ENCODE assay signal across 24 cellular contexts in the genomic region with DNA sequence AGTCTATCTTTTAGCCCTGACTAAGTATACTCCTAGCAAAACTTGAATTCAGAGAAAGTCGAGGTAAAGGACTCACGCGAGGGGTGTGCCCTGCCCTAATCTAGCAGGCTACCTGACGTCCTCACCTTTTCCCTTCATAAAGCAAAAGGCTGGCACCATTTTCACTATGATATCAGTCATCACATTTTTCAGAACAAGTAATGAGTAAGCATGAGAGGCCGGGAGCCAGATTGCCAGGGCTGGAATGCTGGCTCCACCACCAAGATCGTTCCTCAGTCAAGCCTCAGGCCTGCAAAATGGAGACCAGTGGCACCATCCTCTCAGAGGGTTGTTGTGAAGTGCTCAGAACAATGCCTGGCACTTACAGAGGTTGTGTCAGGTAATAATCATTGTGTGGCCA. TPM values are rescaled to one million over a fixed set of nuclear protein-coding genes. Genes with fewer than 3 reads are reported as not detected.
DNase-seq lines count a peak whose midpoint lies in the region; ATAC-seq and TF ChIP-seq lines count a peak whose summit lies in the region.
"Had no signal": no experiment of that assay in that cellular context is flagged by ENCODE, and none has a peak within 500 bp of the region (broad histone marks: within the 10 kb centered on the region; RNA-seq: fewer than 3 reads in every experiment).

No MANE protein-coding gene starts in this region.

- DNase-seq in SK-N-SH (no peak), astrocyte of the hippocampus (ENCODE audit: low read depth, low spot score) (peak; percentile 74), heart right ventricle (no peak), NOMO-1 treated with dmso at 0.1 percent for 144 hours (lab: John Stamatoyannopoulos, UW; ENCODE audit: unreplicated experiment) (no peak), NCI-H526 treated with DMSO at 0.1 percent for 48 hours (lab: John Stamatoyannopoulos, UW) (no peak), sigmoid colon (no peak), NOMO-1 treated with DMSO at 0.1 percent for 48 hours (lab: John Stamatoyannopoulos, UW; ENCODE audit: unreplicated experiment) (no peak)
- DNase-seq: 8988T; activated gamma-delta T cell; adrenal gland; central memory CD4-positive, alpha-beta T cell; dorsolateral prefrontal cortex; erythroblast; Karpas-422; NCI-H1105; NCI-H524; SHP77 treated with DMSO at 0.1 percent for 48 hours; stimulated activated CD4-positive, alpha-beta T cell treated with anti-CD3 and anti-CD28 coated beads, Interleukin-4, amount 100 ng/mL, for 1 hour; trophoblast cell had no signal

- H3K4me1 ChIP-seq in SK-N-SH (ENCODE audit: control insufficient read depth in 1 of 2, insufficient read depth in 2 of 2, low read depth in 1 of 2, low read length in 1 of 2) (peaks cover 0 to 6% of the 10 kb centered on the region in 2 experiments; a peak in 2 of 4 replicates), heart right ventricle (peaks cover 0 to 38% (median 8%) of the 10 kb centered on the region in 9 donors), sigmoid colon (peaks cover 0 to 13% (median 7%) of the 10 kb centered on the region in 4 donors)
- H3K4me1 ChIP-seq: adrenal gland, neural progenitor cell had no signal

- ATAC-seq in SK-N-SH treated with all-trans-retinoic acid at 6 μM for 48 hours: no peak
- ATAC-seq in heart right ventricle: peak in 5 of 8 donors; percentile 37 to 66 (median 59)
- ATAC-seq: HCT116 had no signal

- TF ChIP-seq RAD21 in SK-N-SH (IDR thresholded peaks at IDR 0.05; ENCODE audit: low read length): no peak

- TF ChIP-seq CTCF in SK-N-SH (IDR thresholded peaks at IDR 0.05) (no peak), heart right ventricle (IDR thresholded peaks at IDR 0.05) (no peak), sigmoid colon (IDR thresholded peaks at IDR 0.05) (no peak)

- TF ChIP-seq POLR2A in sigmoid colon (IDR thresholded peaks at IDR 0.05): no peak

- H3K27ac ChIP-seq in SK-N-SH (ENCODE audit: low read depth in 2 of 2, low read length in 1 of 2) (no peak overlapping the region), heart right ventricle (peak overlapping the region in 4 of 10 donors; percentile 8 to 47 (median 28)), sigmoid colon (no peak overlapping the region)
- H3K27ac ChIP-seq: adrenal gland, BLaER1, dorsolateral prefrontal cortex, neural progenitor cell had no signal

- CTCF ChIA-PET in SK-N-SH (lab: Yijun Ruan, JAX): no interaction called here

- no peaks in the 10 kb centered on the region for H3K9me2 ChIP-seq in SK-N-SH

- H3K9me3 ChIP-seq in SK-N-SH (no peaks in the 10 kb centered on the region), heart right ventricle (no peaks in the 10 kb centered on the region), sigmoid colon (no peaks in the 10 kb centered on the region)
- H3K9me3 ChIP-seq: adrenal gland, BLaER1 had no signal

- intact Hi-C loops in heart right ventricle (cut with DNase I) (loop anchor here in 2 of 10 donors (2.0 to 5.0 kb wide), 2 partner anchors 90 to 185 kb away; no protein-coding TSS in a partner anchor), sigmoid colon (cut with DNase I) (no loop called here)

- 77% methylated on average over 6 of the region's 6 CpGs for WGBS in SK-N-SH (ENCODE audit: low lambda C conversion rate)
- WGBS in heart right ventricle, 2 donors: 55 to 65% methylated on average over 6 of the region's 6 CpGs
- 89 to 90% methylated on average over 6 of the region's 6 CpGs for WGBS in sigmoid colon, 2 donors

- TF ChIP-seq EP300 in SK-N-SH (IDR thresholded peaks at IDR 0.05; ENCODE audit: borderline replicate concordance in 1 of 2, low read depth in 1 of 2, low read length in 1 of 2): no peak
- no peak for TF ChIP-seq EP300 in sigmoid colon (IDR thresholded peaks at IDR 0.05)

- H3K36me3 ChIP-seq in SK-N-SH (replicated peaks in 1 of 2; ENCODE audit: control insufficient read depth in 1 of 2, insufficient read depth in 2 of 2, low read length in 1 of 2): no peaks in the 10 kb centered on the region
- no peaks in the 10 kb centered on the region for H3K36me3 ChIP-seq in heart right ventricle
- no peaks in the 10 kb centered on the region for H3K36me3 ChIP-seq in sigmoid colon
- H3K36me3 ChIP-seq: adrenal gland, BLaER1, neural progenitor cell had no signal

- H3F3A ChIP-seq in SK-N-SH (replicated peaks; ENCODE audit: insufficient read depth): no peaks in the 10 kb centered on the region

- H3K4me3 ChIP-seq in SK-N-SH (ENCODE audit: low read depth in 2 of 2, low read length in 1 of 2) (no peak overlapping the region), heart right ventricle (no peak overlapping the region), sigmoid colon (no peak overlapping the region)
- H3K4me3 ChIP-seq: adrenal gland, BLaER1, dorsolateral prefrontal cortex, neural progenitor cell had no signal

- no peaks in the 10 kb centered on the region for H4K20me1 ChIP-seq in SK-N-SH (ENCODE audit: insufficient read depth)
- H4K20me1 ChIP-seq: BLaER1 had no signal

- no peaks in the 10 kb centered on the region for H3K27me3 ChIP-seq in SK-N-SH (ENCODE audit: insufficient read depth)
- H3K27me3 ChIP-seq in heart right ventricle: no peaks in the 10 kb centered on the region
- H3K27me3 ChIP-seq in sigmoid colon: no peaks in the 10 kb centered on the region
- H3K27me3 ChIP-seq: adrenal gland, dorsolateral prefrontal cortex, neural progenitor cell had no signal

- no peak overlapping the region for H3K9ac ChIP-seq in SK-N-SH
- H3K9ac ChIP-seq: BLaER1, neural progenitor cell had no signal

- H3K4me2 ChIP-seq in SK-N-SH: no peak overlapping the region
- H3K4me2 ChIP-seq: neural progenitor cell had no signal

- POLR2A ChIA-PET in SK-N-SH (lab: Yijun Ruan, JAX): no interaction called here

- peak overlapping the region; percentile 66 for H2AFZ ChIP-seq in SK-N-SH (ENCODE audit: low read depth)
- H2AFZ ChIP-seq: neural progenitor cell had no signal

- no peaks in the 10 kb centered on the region for H3K79me2 ChIP-seq in SK-N-SH (ENCODE audit: insufficient read depth)

TF ChIP-seq in SK-N-SH, 30 proteins besides CTCF, POLR2A, EP300 and RAD21 (continues in another document):
- TF ChIP-seq JUND (IDR thresholded peaks at IDR 0.05): no peak
- TF ChIP-seq SIN3A (IDR thresholded peaks at IDR 0.05; ENCODE audit: borderline replicate concordance, low read depth, low read length): no peak
- no peak for TF ChIP-seq RXRA (IDR thresholded peaks at IDR 0.05; ENCODE audit: borderline replicate concordance, low read depth)
- no peak for TF ChIP-seq MXI1 (IDR thresholded peaks at IDR 0.05; ENCODE audit: low read depth, low read length)
- TF ChIP-seq, protein P1, sequence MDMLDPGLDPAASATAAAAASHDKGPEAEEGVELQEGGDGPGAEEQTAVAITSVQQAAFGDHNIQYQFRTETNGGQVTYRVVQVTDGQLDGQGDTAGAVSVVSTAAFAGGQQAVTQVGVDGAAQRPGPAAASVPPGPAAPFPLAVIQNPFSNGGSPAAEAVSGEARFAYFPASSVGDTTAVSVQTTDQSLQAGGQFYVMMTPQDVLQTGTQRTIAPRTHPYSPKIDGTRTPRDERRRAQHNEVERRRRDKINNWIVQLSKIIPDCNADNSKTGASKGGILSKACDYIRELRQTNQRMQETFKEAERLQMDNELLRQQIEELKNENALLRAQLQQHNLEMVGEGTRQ (IDR thresholded peaks at IDR 0.05; ENCODE audit: borderline replicate concordance, low read depth, low read length): no peak
- no peak for TF ChIP-seq POLR2AphosphoS5 (IDR thresholded peaks at IDR 0.05; ENCODE audit: low read depth, low read length)
- no peak for TF ChIP-seq YY1 (IDR thresholded peaks at IDR 0.05; ENCODE audit: low read depth)

TF ChIP-seq in SK-N-SH treated with all-trans-retinoic acid at 6 μM for 48 hours, 23 proteins besides CTCF, POLR2A, EP300 and RAD21 (continues in another document):
- TF ChIP-seq GLIS3 (CRISPR knock-in tag; IDR thresholded peaks at IDR 0.05) (no peak), BACH2 (CRISPR knock-in tag; IDR thresholded peaks at IDR 0.05; ENCODE audit: borderline replicate concordance) (no peak), CSDC2 (CRISPR knock-in tag; IDR thresholded peaks at IDR 0.05) (no peak), TOX (CRISPR knock-in tag; IDR thresholded peaks at IDR 0.05; ENCODE audit: borderline replicate concordance) (no peak), ZFP3 (CRISPR knock-in tag; IDR thresholded peaks at IDR 0.05) (no peak), OSR1 (CRISPR knock-in tag; IDR thresholded peaks at IDR 0.05) (no peak), SNAI2 (CRISPR knock-in tag; IDR thresholded peaks at IDR 0.05) (no peak), ZFP30 (CRISPR knock-in tag; IDR thresholded peaks at IDR 0.05) (no peak), ZNF70 (CRISPR knock-in tag; IDR thresholded peaks at IDR 0.05) (no peak), TCF4 (CRISPR knock-in tag; IDR thresholded peaks at IDR 0.05; ENCODE audit: borderline replicate concordance) (no peak), PPARA (CRISPR knock-in tag; IDR thresholded peaks at IDR 0.05; ENCODE audit: borderline replicate concordance) (no peak), ARNTL (CRISPR knock-in tag; IDR thresholded peaks at IDR 0.05; ENCODE audit: borderline replicate concordance, low read depth) (no peak), RARB (CRISPR knock-in tag; IDR thresholded peaks at IDR 0.05) (no peak)
- TF ChIP-seq, protein P2, sequence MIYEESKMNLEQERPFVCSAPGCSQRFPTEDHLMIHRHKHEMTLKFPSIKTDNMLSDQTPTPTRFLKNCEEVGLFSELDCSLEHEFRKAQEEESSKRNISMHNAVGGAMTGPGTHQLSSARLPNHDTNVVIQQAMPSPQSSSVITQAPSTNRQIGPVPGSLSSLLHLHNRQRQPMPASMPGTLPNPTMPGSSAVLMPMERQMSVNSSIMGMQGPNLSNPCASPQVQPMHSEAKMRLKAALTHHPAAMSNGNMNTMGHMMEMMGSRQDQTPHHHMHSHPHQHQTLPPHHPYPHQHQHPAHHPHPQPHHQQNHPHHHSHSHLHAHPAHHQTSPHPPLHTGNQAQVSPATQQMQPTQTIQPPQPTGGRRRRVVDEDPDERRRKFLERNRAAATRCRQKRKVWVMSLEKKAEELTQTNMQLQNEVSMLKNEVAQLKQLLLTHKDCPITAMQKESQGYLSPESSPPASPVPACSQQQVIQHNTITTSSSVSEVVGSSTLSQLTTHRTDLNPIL (CRISPR knock-in tag; IDR thresholded peaks at IDR 0.05; ENCODE audit: low read depth): no peak

RNA-seq across cellular contexts. Expression of a gene that starts 18.7 kb away (rescaled TPM):
- 0.02 TPM in 2 replicates for polyA plus RNA-seq in SK-N-SH (2012; rRNA removed)
- polyA plus RNA-seq in SK-N-SH (2012; cell fraction: cytosol; rRNA removed): 0.03 TPM in 2 replicates
- polyA plus RNA-seq in SK-N-SH (2012; cell fraction: nucleus; rRNA removed): 0.01 and 0.02 TPM in 2 replicates
- total RNA-seq in heart right ventricle: 10 to 100 TPM in 2 of 10 donors, 1 to 10 TPM in 8; 4.3 to 11.7 (median 6.6) TPM
- 1 to 10 TPM in 1 of 2 donors, under 1 TPM in 1; 0.57 to 5.5 TPM for polyA plus RNA-seq in heart right ventricle
- total RNA-seq in sigmoid colon: under 1 TPM; under 0.01 to 0.83 (median 0.68) TPM
- polyA plus RNA-seq in sigmoid colon: 1 to 10 TPM in 1 of 3 donors, under 1 TPM in 2; 0.52 to 3.7 (median 0.60) TPM
- total RNA-seq: T-helper 1 cell treated with Interleukin-12 subunit alpha and Interleukin-12 subunit beta and Interleukin-4 antibody, amounts not matched to agents 30 ng/mL and 1 ng/mL, for 36 hours had no signal
